8 cellular contexts compared by ENCODE assay signal in genomic region chr9:97411789-97412627, GRCh38. TPM values are rescaled to one million over a fixed set of nuclear protein-coding genes. Genes with fewer than 3 reads are reported as not detected.
A peak's percentile ranks its signal among the peaks of the same experiment; 100 is the strongest.
DNase-seq lines count a peak whose midpoint lies in the region; ATAC-seq and TF ChIP-seq lines count a peak whose summit lies in the region.

TDRD7 (plus strand) TSS chr9:97412096; CDS start chr9:97428466, 16,370 bp downstream.

- ATAC-seq in GM18520 (IDR thresholded peaks at IDR 0.05; ENCODE audit: unreplicated experiment) = peak; percentile 76
- peak; percentile 86 for ATAC-seq in HG03045 (IDR thresholded peaks at IDR 0.05; ENCODE audit: unreplicated experiment)

- H3K4me1 Mint-ChIP-seq in chondrocyte (ENCODE audit: low read depth) = peaks cover 13% of the 10 kb centered on the region

- no peaks in the 10 kb centered on the region for H3K36me3 Mint-ChIP-seq in chondrocyte (ENCODE audit: low read depth)

- H3K27ac ChIP-seq in layer of hippocampus (ENCODE audit: low read depth, low read length) = peak within 1 kb of the TSS; percentile 47

- peak; percentile 81 for DNase-seq in ACHN
- DNase-seq in NCI-H2196 (lab: John Stamatoyannopoulos, UW; ENCODE audit: unreplicated experiment) = peak; percentile 84
- peak; percentile 92 for DNase-seq in activated CD4-positive, alpha-beta T cell treated with anti-CD3 and anti-CD28 coated beads for 1 hour
- no peak for DNase-seq in chondrocyte (ENCODE audit: low spot score)
- DNase-seq in stimulated activated CD4-positive, alpha-beta T cell treated with anti-CD3 and anti-CD28 coated beads, Interleukin-1b, Interleukin-23, amount 100 ng/mL, for 24 hours (ENCODE audit: low read depth in 4 of 4, low spot score in 1 of 4) = peak; percentile 84 to 89 (median 85)

- H3K9me3 Mint-ChIP-seq in chondrocyte (ENCODE audit: low read depth) = peaks cover 7% of the 10 kb centered on the region

- peak within 1 kb of the TSS; percentile 69 for H3K27ac Mint-ChIP-seq in chondrocyte (ENCODE audit: unreplicated experiment)

- H3K27me3 ChIP-seq in layer of hippocampus (ENCODE audit: control insufficient read depth, insufficient read depth, low read length) = no peaks in the 10 kb centered on the region

- H3K4me3 Mint-ChIP-seq in chondrocyte (ENCODE audit: unreplicated experiment) = peak within 1 kb of the TSS; percentile 87

- in situ Hi-C loops in ACHN (cut with HindIII; ENCODE audit: low pct_ligation_motif_present, low pct_unique_long_range_greater_than_20kb, low sequenced_read_pairs) = no loop called here

- TF ChIP-seq CTCF in chondrocyte (IDR thresholded peaks at IDR 0.05) = peak; percentile 99

- peaks cover 18% of the 10 kb centered on the region for H3K27me3 Mint-ChIP-seq in chondrocyte (ENCODE audit: low read depth)

RNA-seq across cellular contexts. Expression of gene TDRD7, which starts in this region (rescaled TPM):
- total RNA-seq in chondrocyte = 8.9 to 9.8 TPM (median 9.7 TPM) in 3 replicates
